Comparison of ENCODE assay signal across 16 cellular contexts in the genomic region with DNA sequence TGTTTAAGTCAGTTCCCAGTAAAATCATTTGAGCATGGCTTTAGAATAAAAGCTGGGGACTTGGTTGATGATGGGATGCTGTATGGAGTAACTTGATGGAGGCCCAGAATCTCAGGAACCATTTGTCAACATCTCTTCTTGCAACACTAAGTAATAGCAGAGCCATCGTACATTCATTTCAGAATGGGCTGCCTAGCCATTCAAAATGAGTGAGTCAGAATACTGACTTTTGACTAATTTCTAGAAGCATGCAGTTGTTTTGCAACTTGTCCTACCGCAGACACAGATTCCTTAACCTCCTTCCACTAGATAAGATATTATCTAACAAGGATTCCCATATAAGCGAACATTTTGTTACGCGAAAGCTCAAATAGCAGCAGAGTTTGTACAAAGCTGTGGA.
A peak's percentile ranks its signal among the peaks of the same experiment; 100 is the strongest.
DNase-seq lines count a peak whose midpoint lies in the region; ATAC-seq and TF ChIP-seq lines count a peak whose summit lies in the region.
"Had no signal": no experiment of that assay in that cellular context is flagged by ENCODE, and none has a peak within 500 bp of the region (broad histone marks: within the 10 kb centered on the region; RNA-seq: fewer than 3 reads in every experiment).

No MANE protein-coding gene starts in this region.

- POLR2A ChIA-PET in RWPE1 (lab: Yijun Ruan, JAX; ENCODE audit: low non-redundant PET): no interaction called here

- TF ChIP-seq CTCF in RWPE1 (conservative IDR thresholded peaks at IDR 0.05; ENCODE audit: low read depth): no peak
- no peak for TF ChIP-seq CTCF in fibroblast of lung (conservative IDR thresholded peaks at IDR 0.05 in 1 of 2, IDR thresholded peaks at IDR 0.05 in 1 of 2; ENCODE audit: low read depth in 1 of 2, low read length in 2 of 2)

- CTCF ChIA-PET in RWPE1 (lab: Yijun Ruan, JAX): no interaction called here

- no peak overlapping the region for H2BK12ac ChIP-seq in mesenchymal stem cell (ENCODE audit: low read length in 2 of 2)

- H3K9me3 ChIP-seq in fibroblast of lung (ENCODE audit: control insufficient read depth, insufficient read depth, low read depth, low read length): no peaks in the 10 kb centered on the region
- H3K9me3 ChIP-seq in mesenchymal stem cell (ENCODE audit: control insufficient read depth, low read length): no peaks in the 10 kb centered on the region
- H3K9me3 ChIP-seq: BE2C had no signal

- WGBS in mesenchymal stem cell: 82% methylated on average over 5 of the region's 5 CpGs

- no peak overlapping the region for H3K27ac Mint-ChIP-seq in activated T-helper 1 cell treated with anti-CD3 and anti-CD28 coated beads, Interleukin-12 subunit alpha, Interleukin-12 subunit beta, Interleukin-2, Interleukin-4 antibody, amounts not matched to agents 30 ng/mL and 10 ng/mL and 1 ng/mL, durations not matched to agents 14 hours and 24 hours and 36 hours
- no peak overlapping the region for H3K27ac Mint-ChIP-seq in effector memory CD8-positive, alpha-beta T cell
- H3K27ac Mint-ChIP-seq in activated T-cell treated with anti-CD3 and anti-CD28 coated beads, Interleukin-2, amount 50 U/mL, for 24 hours: no peak overlapping the region
- H3K27ac Mint-ChIP-seq: CD8-positive, alpha-beta memory T cell had no signal

- ATAC-seq in effector memory CD8-positive, alpha-beta T cell (replicated peaks): no peak
- no peak for ATAC-seq in HG03045 (IDR thresholded peaks at IDR 0.05; ENCODE audit: unreplicated experiment)

- H3K4me3 ChIP-seq in fibroblast of lung (replicated peaks in 1 of 4; ENCODE audit: control extremely low read depth in 1 of 4, insufficient read depth in 1 of 4, low read depth in 3 of 4, low read length in 4 of 4) (no peak overlapping the region), mesenchymal stem cell (ENCODE audit: insufficient read depth in 1 of 2, low read depth in 1 of 2, low read length in 2 of 2) (peak overlapping the region in 1 of 2 experiments; percentile 38)

- no peak overlapping the region for H3K4me2 ChIP-seq in fibroblast of lung (ENCODE audit: extremely low read depth, insufficient read depth, low read length)
- no peak overlapping the region for H3K4me2 ChIP-seq in mesenchymal stem cell (ENCODE audit: low read length, poor library complexity, severe bottlenecking)

- no peaks in the 10 kb centered on the region for H3K4me1 Mint-ChIP-seq in activated T-helper 1 cell treated with anti-CD3 and anti-CD28 coated beads, Interleukin-12 subunit alpha, Interleukin-12 subunit beta, Interleukin-2, Interleukin-4 antibody, amounts not matched to agents 30 ng/mL and 10 ng/mL and 1 ng/mL, durations not matched to agents 14 hours and 24 hours and 36 hours (ENCODE audit: low read depth)
- H3K4me1 Mint-ChIP-seq in effector memory CD8-positive, alpha-beta T cell (ENCODE audit: low read depth in 2 of 2): no peaks in the 10 kb centered on the region
- H3K4me1 Mint-ChIP-seq in activated T-cell treated with anti-CD3 and anti-CD28 coated beads, Interleukin-2, amount 50 U/mL, for 24 hours (ENCODE audit: low read depth): no peaks in the 10 kb centered on the region
- H3K4me1 Mint-ChIP-seq: CD8-positive, alpha-beta memory T cell had no signal

- H2AK5ac ChIP-seq in mesenchymal stem cell (ENCODE audit: low read length, severe bottlenecking): no peak overlapping the region

- no peak overlapping the region for H3K23ac ChIP-seq in mesenchymal stem cell (ENCODE audit: low read length in 2 of 2)

- H3K79me1 ChIP-seq in mesenchymal stem cell (replicated peaks; ENCODE audit: low read length, poor library complexity, severe bottlenecking): no peaks in the 10 kb centered on the region

- no peak overlapping the region for H3K14ac ChIP-seq in mesenchymal stem cell (ENCODE audit: low read length in 2 of 2)

- H3K18ac ChIP-seq in mesenchymal stem cell (ENCODE audit: low read depth in 1 of 2, low read length in 2 of 2): no peak overlapping the region

- DNase-seq in GM04503 (ENCODE audit: low read depth) (peak; percentile 51), RWPE1 (ENCODE audit: low spot score) (peak; percentile 2), fibroblast of lung (ENCODE audit: low read depth in 2 of 2) (peak; percentile 44 to 65), mesenchymal stem cell (peak; percentile 1)
- DNase-seq in activated T-helper 1 cell treated with anti-CD3 and anti-CD28 coated beads, Interleukin-12 subunit alpha, Interleukin-12 subunit beta, Interleukin-2, Interleukin-4 antibody, amounts not matched to agents 30 ng/mL and 10 ng/mL and 1 ng/mL, durations not matched to agents 14 hours and 24 hours and 36 hours (ENCODE audit: low spot score): no peak
- DNase-seq in effector memory CD8-positive, alpha-beta T cell: no peak
- DNase-seq in activated T-cell treated with anti-CD3 and anti-CD28 coated beads, Interleukin-2, amount 50 U/mL, for 24 hours: no peak
- DNase-seq: ACHN; BE2C; CD8-positive, alpha-beta memory T cell; DND-41; H7; NCI-H1436 treated with DMSO at 0.1 percent for 48 hours; NCI-H69; NK-92 treated with Interleukin-12 subunit alpha and Interleukin-12 subunit beta, amount 100 ng/mL, for 24 hours had no signal

- no peak overlapping the region for H3K4me3 Mint-ChIP-seq in activated T-helper 1 cell treated with anti-CD3 and anti-CD28 coated beads, Interleukin-12 subunit alpha, Interleukin-12 subunit beta, Interleukin-2, Interleukin-4 antibody, amounts not matched to agents 30 ng/mL and 10 ng/mL and 1 ng/mL, durations not matched to agents 14 hours and 24 hours and 36 hours
- no peak overlapping the region for H3K4me3 Mint-ChIP-seq in effector memory CD8-positive, alpha-beta T cell
- H3K4me3 Mint-ChIP-seq in activated T-cell treated with anti-CD3 and anti-CD28 coated beads, Interleukin-2, amount 50 U/mL, for 24 hours: no peak overlapping the region
- H3K4me3 Mint-ChIP-seq: CD8-positive, alpha-beta memory T cell had no signal

- no peak overlapping the region for H2AFZ ChIP-seq in fibroblast of lung (ENCODE audit: low read length)
- no peak overlapping the region for H2AFZ ChIP-seq in mesenchymal stem cell (ENCODE audit: low read depth, low read length)

- no peak overlapping the region for H2BK120ac ChIP-seq in mesenchymal stem cell (ENCODE audit: low read depth, low read length)

- no peak overlapping the region for H2BK15ac ChIP-seq in mesenchymal stem cell (ENCODE audit: low read depth, poor library complexity, severe bottlenecking)

- no peaks in the 10 kb centered on the region for H3K27me3 ChIP-seq in fibroblast of lung (ENCODE audit: control insufficient read depth, insufficient read depth, low read length)
- H3K27me3 ChIP-seq in mesenchymal stem cell (ENCODE audit: control insufficient read depth in 1 of 2, insufficient read depth in 1 of 2, low read length in 2 of 2): no peaks in the 10 kb centered on the region
- H3K27me3 ChIP-seq: BE2C had no signal

- H4K8ac ChIP-seq in mesenchymal stem cell (ENCODE audit: low read length): no peak overlapping the region

- H3K27ac ChIP-seq in RWPE1 (no peak overlapping the region), fibroblast of lung (ENCODE audit: insufficient read depth, low read length) (no peak overlapping the region), mesenchymal stem cell (ENCODE audit: low read length, poor library complexity, severe bottlenecking) (no peak overlapping the region)

- H3K27me3 Mint-ChIP-seq in activated T-helper 1 cell treated with anti-CD3 and anti-CD28 coated beads, Interleukin-12 subunit alpha, Interleukin-12 subunit beta, Interleukin-2, Interleukin-4 antibody, amounts not matched to agents 30 ng/mL and 10 ng/mL and 1 ng/mL, durations not matched to agents 14 hours and 24 hours and 36 hours (ENCODE audit: insufficient read depth): no peaks in the 10 kb centered on the region
- no peaks in the 10 kb centered on the region for H3K27me3 Mint-ChIP-seq in effector memory CD8-positive, alpha-beta T cell
- H3K27me3 Mint-ChIP-seq in activated T-cell treated with anti-CD3 and anti-CD28 coated beads, Interleukin-2, amount 50 U/mL, for 24 hours: no peaks in the 10 kb centered on the region
- H3K27me3 Mint-ChIP-seq: CD8-positive, alpha-beta memory T cell had no signal

- no peaks in the 10 kb centered on the region for H4K20me1 ChIP-seq in fibroblast of lung (ENCODE audit: control insufficient read depth, extremely low read depth, insufficient read depth, low read length)

- no peaks in the 10 kb centered on the region for H3K36me3 Mint-ChIP-seq in activated T-helper 1 cell treated with anti-CD3 and anti-CD28 coated beads, Interleukin-12 subunit alpha, Interleukin-12 subunit beta, Interleukin-2, Interleukin-4 antibody, amounts not matched to agents 30 ng/mL and 10 ng/mL and 1 ng/mL, durations not matched to agents 14 hours and 24 hours and 36 hours (ENCODE audit: low read depth)
- no peaks in the 10 kb centered on the region for H3K36me3 Mint-ChIP-seq in effector memory CD8-positive, alpha-beta T cell (ENCODE audit: insufficient read depth)
- H3K36me3 Mint-ChIP-seq in activated T-cell treated with anti-CD3 and anti-CD28 coated beads, Interleukin-2, amount 50 U/mL, for 24 hours (ENCODE audit: low read depth): no peaks in the 10 kb centered on the region
- H3K36me3 Mint-ChIP-seq: CD8-positive, alpha-beta memory T cell had no signal

- H4K91ac ChIP-seq in mesenchymal stem cell (ENCODE audit: low read length): no peak overlapping the region

- peaks cover 7% of the 10 kb centered on the region for H3K9me3 Mint-ChIP-seq in activated T-helper 1 cell treated with anti-CD3 and anti-CD28 coated beads, Interleukin-12 subunit alpha, Interleukin-12 subunit beta, Interleukin-2, Interleukin-4 antibody, amounts not matched to agents 30 ng/mL and 10 ng/mL and 1 ng/mL, durations not matched to agents 14 hours and 24 hours and 36 hours
- H3K9me3 Mint-ChIP-seq in effector memory CD8-positive, alpha-beta T cell: peaks cover 10 to 16% of the 10 kb centered on the region in 2 donors
- H3K9me3 Mint-ChIP-seq in activated T-cell treated with anti-CD3 and anti-CD28 coated beads, Interleukin-2, amount 50 U/mL, for 24 hours: peaks cover 3% of the 10 kb centered on the region

- H3K4ac ChIP-seq in mesenchymal stem cell (ENCODE audit: low read depth in 1 of 2, low read length in 2 of 2): no peak overlapping the region

- H3K79me2 ChIP-seq in fibroblast of lung (ENCODE audit: control insufficient read depth, insufficient read depth, low read length): no peaks in the 10 kb centered on the region

- H2BK5ac ChIP-seq in mesenchymal stem cell (ENCODE audit: low read depth, low read length, poor library complexity, severe bottlenecking): no peak overlapping the region

- H3K36me3 ChIP-seq in fibroblast of lung (ENCODE audit: control insufficient read depth, insufficient read depth, low read length): no peaks in the 10 kb centered on the region
- no peaks in the 10 kb centered on the region for H3K36me3 ChIP-seq in mesenchymal stem cell (ENCODE audit: control insufficient read depth in 1 of 2, insufficient read depth in 2 of 2, low read depth in 1 of 2, low read length in 2 of 2)
- H3K36me3 ChIP-seq: BE2C had no signal

- H3K4me1 ChIP-seq in fibroblast of lung (ENCODE audit: control insufficient read depth, extremely low read depth, insufficient read depth, low read length): peaks cover 8% of the 10 kb centered on the region
- H3K4me1 ChIP-seq in mesenchymal stem cell (ENCODE audit: control insufficient read depth, insufficient read depth, low read depth, low read length): no peaks in the 10 kb centered on the region
- H3K4me1 ChIP-seq: BE2C had no signal

- H3K9ac ChIP-seq in fibroblast of lung (ENCODE audit: insufficient read depth, low read length) (no peak overlapping the region), mesenchymal stem cell (ENCODE audit: low read length) (no peak overlapping the region)

- intact Hi-C loops in activated T-helper 1 cell treated with anti-CD3 and anti-CD28 coated beads, Interleukin-12 subunit alpha, Interleukin-12 subunit beta, Interleukin-2, Interleukin-4 antibody, amounts not matched to agents 30 ng/mL and 10 ng/mL and 1 ng/mL, durations not matched to agents 14 hours and 24 hours and 36 hours (cut with micrococcal nuclease): no loop called here

Comparison
In these comparisons a context has a peak if more than half of its experiments do, and no peak if none do; other contexts are left out.
1. DNase-seq: peak in GM04503 (single experiment), RWPE1 (single experiment), fibroblast of lung (2 of 2) and mesenchymal stem cell (single experiment); none in activated T-helper 1 cell treated with anti-CD3 and anti-CD28 coated beads, Interleukin-12 subunit alpha, Interleukin-12 subunit beta, Interleukin-2, Interleukin-4 antibody, amounts not matched to agents 30 ng/mL and 10 ng/mL and 1 ng/mL, durations not matched to agents 14 hours and 24 hours and 36 hours (single experiment), effector memory CD8-positive, alpha-beta T cell (0 of 3) and activated T-cell treated with anti-CD3 and anti-CD28 coated beads, Interleukin-2, amount 50 U/mL, for 24 hours (single experiment).